17 cellular contexts compared by ENCODE assay signal in genomic region chr2:222468338-222468737, GRCh38. TPM values are rescaled to one million over a fixed set of nuclear protein-coding genes. Genes with fewer than 3 reads are reported as not detected.
A peak's percentile ranks its signal among the peaks of the same experiment; 100 is the strongest.
DNase-seq lines count a peak whose midpoint lies in the region; ATAC-seq and TF ChIP-seq lines count a peak whose summit lies in the region.
"Had no signal": no experiment of that assay in that cellular context is flagged by ENCODE, and none has a peak within 500 bp of the region (broad histone marks: within the 10 kb centered on the region; RNA-seq: fewer than 3 reads in every experiment).

No MANE protein-coding gene starts in this region.

- H3K27ac Mint-ChIP-seq in activated naive CD8-positive, alpha-beta T cell treated with anti-CD3 and anti-CD28 coated beads for 36 hours, result no peak overlapping the region
- H3K27ac Mint-ChIP-seq: activated CD4-positive, alpha-beta T cell treated with anti-CD3 and anti-CD28 coated beads for 36 hours; activated naive CD4-positive, alpha-beta T cell treated with anti-CD3 and anti-CD28 coated beads, Interleukin-2, amount 50 U/mL, for 24 hours; endodermal cell; T-helper 1 cell treated with Interleukin-12 subunit alpha and Interleukin-12 subunit beta and Interleukin-4 antibody, amounts not matched to agents 30 μg/mL and 1 μg/mL, for 36 hours had no signal

- no peak overlapping the region for H3K4me3 ChIP-seq in astrocyte of the spinal cord (ENCODE audit: low read depth, low read length)
- H3K4me3 ChIP-seq: gastrocnemius medialis, Peyer's patch had no signal

- in situ Hi-C loops in astrocyte of the spinal cord (cut with HindIII; ENCODE audit: low sequenced_read_pairs), result no loop called here

- H3K36me3 Mint-ChIP-seq in activated naive CD8-positive, alpha-beta T cell treated with anti-CD3 and anti-CD28 coated beads for 36 hours, result no peaks in the 10 kb centered on the region
- H3K36me3 Mint-ChIP-seq: activated naive CD4-positive, alpha-beta T cell treated with anti-CD3 and anti-CD28 coated beads, Interleukin-2, amount 50 U/mL, for 24 hours had no signal

- peaks cover 7% of the 10 kb centered on the region for H3K27me3 Mint-ChIP-seq in activated naive CD8-positive, alpha-beta T cell treated with anti-CD3 and anti-CD28 coated beads for 36 hours

- no peaks in the 10 kb centered on the region for H3K9me3 Mint-ChIP-seq in activated naive CD8-positive, alpha-beta T cell treated with anti-CD3 and anti-CD28 coated beads for 36 hours
- H3K9me3 Mint-ChIP-seq: activated naive CD4-positive, alpha-beta T cell treated with anti-CD3 and anti-CD28 coated beads, Interleukin-2, amount 50 U/mL, for 24 hours; T-helper 1 cell treated with Interleukin-12 subunit alpha and Interleukin-12 subunit beta and Interleukin-4 antibody, amounts not matched to agents 30 μg/mL and 1 μg/mL, for 36 hours had no signal

- peak; percentile 40 for DNase-seq in DMS153 (lab: John Stamatoyannopoulos, UW)
- peak; percentile 48 for DNase-seq in M059J (ENCODE audit: low read depth)
- peak; percentile 25 for DNase-seq in astrocyte of the spinal cord (ENCODE audit: low read depth, low spot score)
- DNase-seq in lung microvascular endothelial cell (ENCODE audit: low read depth in 2 of 2), result peak; percentile 7 to 21
- no peak for DNase-seq in activated naive CD8-positive, alpha-beta T cell treated with anti-CD3 and anti-CD28 coated beads for 36 hours
- DNase-seq: activated CD4-positive, alpha-beta T cell treated with anti-CD3 and anti-CD28 coated beads for 36 hours; DMS79 treated with DMSO at 0.1 percent for 48 hours; endodermal cell; gastrocnemius medialis; NCI-H510A treated with DMSO at 0.1 percent for 48 hours; Peyer's patch had no signal

- no peaks in the 10 kb centered on the region for H3K4me1 Mint-ChIP-seq in activated naive CD8-positive, alpha-beta T cell treated with anti-CD3 and anti-CD28 coated beads for 36 hours
- H3K4me1 Mint-ChIP-seq: activated CD4-positive, alpha-beta T cell treated with anti-CD3 and anti-CD28 coated beads for 36 hours; activated naive CD4-positive, alpha-beta T cell treated with anti-CD3 and anti-CD28 coated beads, Interleukin-2, amount 50 U/mL, for 24 hours had no signal

- ATAC-seq in HG03520 (IDR thresholded peaks at IDR 0.05; ENCODE audit: unreplicated experiment) (no peak), HG02981 (IDR thresholded peaks at IDR 0.05; ENCODE audit: unreplicated experiment) (no peak), HG03378 (IDR thresholded peaks at IDR 0.05; ENCODE audit: unreplicated experiment) (no peak)
- ATAC-seq: activated CD4-positive, alpha-beta T cell treated with anti-CD3 and anti-CD28 coated beads for 36 hours; gastrocnemius medialis had no signal

- no peak for TF ChIP-seq CTCF in astrocyte of the spinal cord (IDR thresholded peaks at IDR 0.05; ENCODE audit: low read depth, low read length)

- no peak overlapping the region for H3K4me3 Mint-ChIP-seq in activated naive CD8-positive, alpha-beta T cell treated with anti-CD3 and anti-CD28 coated beads for 36 hours
- H3K4me3 Mint-ChIP-seq: activated CD4-positive, alpha-beta T cell treated with anti-CD3 and anti-CD28 coated beads for 36 hours; activated naive CD4-positive, alpha-beta T cell treated with anti-CD3 and anti-CD28 coated beads, Interleukin-2, amount 50 U/mL, for 24 hours; endodermal cell; T-helper 1 cell treated with Interleukin-12 subunit alpha and Interleukin-12 subunit beta and Interleukin-4 antibody, amounts not matched to agents 30 μg/mL and 1 μg/mL, for 36 hours had no signal

RNA-seq across cellular contexts. Expression of gene SGPP2, which starts 44.0 kb away (rescaled TPM):
- 0.05 TPM in 1 of 2 replicates, not detected in the other for total RNA-seq in M059J (2014; rRNA removed; shearing (Covaris generic))
- not detected in 2 replicates for total RNA-seq in lung microvascular endothelial cell
- total RNA-seq in activated naive CD8-positive, alpha-beta T cell treated with anti-CD3 and anti-CD28 coated beads for 36 hours, result 1 to 10 TPM; 2.7 to 3.1 TPM
- total RNA-seq: endodermal cell, osteoblast had no signal
